ENCODE assay signal across 8 cellular contexts in the genomic region with DNA sequence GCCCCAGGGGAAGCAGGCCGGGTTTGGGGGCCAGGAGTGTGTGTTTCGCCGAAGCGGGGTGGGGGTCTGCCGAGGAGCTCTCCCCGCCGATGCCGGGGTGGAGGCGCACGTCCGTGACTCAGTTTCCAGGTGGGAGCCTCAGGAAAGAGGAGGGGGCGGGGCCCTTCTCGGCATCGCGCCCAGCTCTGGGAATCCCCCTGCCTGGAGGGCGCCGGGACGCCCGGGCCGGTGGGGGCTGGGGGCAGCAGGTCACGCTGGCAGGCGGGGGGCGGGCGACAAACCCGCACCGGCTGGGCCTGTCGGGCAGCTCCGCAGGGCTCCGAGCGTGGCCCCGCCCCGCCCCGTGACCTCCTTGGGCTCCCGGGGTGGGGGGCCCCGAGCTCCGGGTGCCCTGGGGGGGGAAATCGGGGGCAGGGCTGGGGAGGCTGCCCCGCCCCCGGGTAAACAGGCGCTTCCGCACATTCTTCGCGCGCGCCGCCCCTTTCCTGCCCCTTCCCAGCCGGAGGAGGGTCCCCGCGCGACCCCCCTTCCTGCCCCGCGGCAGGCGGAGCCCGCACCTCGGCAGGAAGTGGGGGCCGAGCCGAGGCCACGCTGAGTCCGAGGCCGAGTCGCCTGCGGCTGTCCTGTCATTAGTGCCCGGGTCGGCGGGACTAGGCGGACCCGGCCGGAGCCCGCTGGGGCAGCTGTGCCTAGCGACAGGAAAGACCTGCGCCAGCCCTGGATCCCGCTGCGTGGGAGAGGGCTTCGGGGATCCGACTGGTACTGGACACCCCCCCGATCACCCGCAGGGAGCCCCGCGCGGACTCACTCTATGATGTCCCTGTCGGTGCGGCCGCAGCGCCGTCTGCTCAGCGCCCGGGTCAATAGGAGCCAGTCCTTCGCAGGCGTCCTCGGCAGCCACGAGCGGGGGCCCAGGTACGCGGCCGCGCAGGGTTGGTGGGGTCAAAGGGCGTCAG. TPM values are rescaled to one million over a fixed set of nuclear protein-coding genes. Genes with fewer than 3 reads are reported as not detected.
A peak's percentile ranks its signal among the peaks of the same experiment; 100 is the strongest.
DNase-seq lines count a peak whose midpoint lies in the region; FAIRE-seq and TF ChIP-seq lines count a peak whose summit lies in the region.

No MANE protein-coding gene starts in this region.

- TF ChIP-seq CTCF in fibroblast of the aortic adventitia (IDR thresholded peaks at IDR 0.05; ENCODE audit: insufficient read depth, low read length) (no peak), neural progenitor cell (IDR thresholded peaks at IDR 0.05) (no peak), uterus (IDR thresholded peaks at IDR 0.05) (no peak)

- H3K9ac ChIP-seq in neural progenitor cell = no peak overlapping the region

- no peak overlapping the region for H2AFZ ChIP-seq in neural progenitor cell (replicated peaks)

- H3K4me1 Mint-ChIP-seq in IgD-negative memory B cell = peaks cover 37 to 50% (median 48%) of the 10 kb centered on the region in 3 donors
- peaks cover 15% of the 10 kb centered on the region for H3K4me1 Mint-ChIP-seq in neural progenitor cell

- H3K9me3 ChIP-seq in neural progenitor cell (ENCODE audit: low read depth) (no peaks in the 10 kb centered on the region), uterus (no peaks in the 10 kb centered on the region)

- no peaks in the 10 kb centered on the region for H3K9me3 Mint-ChIP-seq in IgD-negative memory B cell
- no peaks in the 10 kb centered on the region for H3K9me3 Mint-ChIP-seq in neural progenitor cell

- H3K36me3 Mint-ChIP-seq in IgD-negative memory B cell (peaks cover 5% of the 10 kb centered on the region), neural progenitor cell (peaks cover 18% of the 10 kb centered on the region)

- H3K79me2 ChIP-seq in neural progenitor cell (ENCODE audit: low read depth) = no peaks in the 10 kb centered on the region

- H3K27me3 Mint-ChIP-seq in IgD-negative memory B cell (peaks cover 2% of the 10 kb centered on the region), neural progenitor cell (ENCODE audit: insufficient read depth, low read depth) (peaks cover 32% of the 10 kb centered on the region)

- H3K27me3 ChIP-seq in neural progenitor cell = peaks cover 76% of the 10 kb centered on the region
- H3K27me3 ChIP-seq in uterus = no peaks in the 10 kb centered on the region

- H3K27ac Mint-ChIP-seq in IgD-negative memory B cell = peak overlapping the region; percentile 89 to 97 (median 94)
- H3K27ac Mint-ChIP-seq in neural progenitor cell = no peak overlapping the region

- peaks cover 86% of the 10 kb centered on the region for H4K20me1 ChIP-seq in neural progenitor cell (ENCODE audit: low read depth)

- TF ChIP-seq POLR2A in GM12891 (IDR thresholded peaks at IDR 0.05; ENCODE audit: low read depth, low read length) (no peak), uterus (IDR thresholded peaks at IDR 0.05) (no peak)

- intact Hi-C loops in uterus (cut with DNase I; ENCODE audit: low total_unique reads) = no loop called here

- H3F3A ChIP-seq in neural progenitor cell (ENCODE audit: low read depth) = peaks cover 33% of the 10 kb centered on the region

- H3K27ac ChIP-seq in neural progenitor cell = no peak overlapping the region
- H3K27ac ChIP-seq in uterus = peak overlapping the region; percentile 81 to 84

- peak overlapping the region; percentile 97 for H3K4me2 ChIP-seq in neural progenitor cell

- peak overlapping the region; percentile 73 for H3K4me3 ChIP-seq in fibroblast of the aortic adventitia (ENCODE audit: low read depth, low read length)
- peak overlapping the region; percentile 73 for H3K4me3 ChIP-seq in neural progenitor cell
- H3K4me3 ChIP-seq in uterus = peak overlapping the region; percentile 45 to 55

- peak; percentile 74 for DNase-seq in GM12891 (ENCODE audit: insufficient read length, low spot score)
- DNase-seq in activated T-helper 1 cell treated with Interleukin-2 at 50 U/mL for 16 hours (ENCODE audit: low read depth) = peak; percentile 61
- no peak for DNase-seq in fibroblast of the aortic adventitia (ENCODE audit: low read depth)
- peak; percentile 71 for DNase-seq in neural progenitor cell (ENCODE audit: low spot score)
- DNase-seq in uterus = peak; percentile 58 to 65
- DNase-seq in NCI-H524 treated with DMSO at 0.1 percent for 48 hours (lab: John Stamatoyannopoulos, UW) = no peak
- DNase-seq in NCI-H2171 treated with DMSO at 0.1 percent for 48 hours (lab: John Stamatoyannopoulos, UW) = no peak

- FAIRE-seq in GM12891 (lab: Jason Lieb, UNC) = peak; percentile 64

- H3K4me3 Mint-ChIP-seq in IgD-negative memory B cell = peak overlapping the region; percentile 85 to 95 (median 94)
- H3K4me3 Mint-ChIP-seq in neural progenitor cell = peak overlapping the region; percentile 81

- H3K4me1 ChIP-seq in neural progenitor cell (peaks cover 7% of the 10 kb centered on the region), uterus (peaks cover 0 to 15% of the 10 kb centered on the region in 2 donors)

- H3K36me3 ChIP-seq in neural progenitor cell = no peaks in the 10 kb centered on the region
- no peaks in the 10 kb centered on the region for H3K36me3 ChIP-seq in uterus

TF ChIP-seq in GM12891, 5 proteins besides CTCF, POLR2A, EP300 and RAD21:
- TF ChIP-seq PAX5 (IDR thresholded peaks at IDR 0.05; ENCODE audit: insufficient read depth, low read length, severe bottlenecking) (no peak), TAF1 (IDR thresholded peaks at IDR 0.05; ENCODE audit: low read depth, low read length) (no peak), POU2F2 (IDR thresholded peaks at IDR 0.05; ENCODE audit: low read depth, low read length) (no peak), SPI1 (IDR thresholded peaks at IDR 0.05; ENCODE audit: low read depth, low read length) (no peak), POLR2AphosphoS5 (IDR thresholded peaks at IDR 0.05; ENCODE audit: low read depth, low read length) (no peak)

RNA-seq across cellular contexts. Expression of a gene that starts 9.3 kb away (rescaled TPM):
- polyA plus RNA-seq in GM12891 (2012; ENCODE audit: low read depth, missing spikeins) = 11.4 TPM
- 43.8 TPM for polyA plus RNA-seq in IgD-negative memory B cell
- total RNA-seq in fibroblast of the aortic adventitia (ENCODE audit: low replicate concordance) = 29.3 and 64.7 TPM in 2 replicates
- total RNA-seq in neural progenitor cell (ENCODE audit: low replicate concordance) = 8.7 and 13.5 TPM in 2 replicates
- total RNA-seq in uterus = 100 to 1,000 TPM in 1 of 4 donors, 10 to 100 TPM in 3; 48.2 to 137 (median 57.4) TPM

RNA-seq across cellular contexts. Expression of a gene that starts 24.4 kb away (rescaled TPM):
- 21.2 TPM for polyA plus RNA-seq in GM12891 (2012; ENCODE audit: low read depth, missing spikeins)
- polyA plus RNA-seq in IgD-negative memory B cell = 70.9 TPM
- total RNA-seq in fibroblast of the aortic adventitia (ENCODE audit: low replicate concordance) = 22.1 and 34.3 TPM in 2 replicates
- 75.7 and 76.3 TPM in 2 replicates for total RNA-seq in neural progenitor cell (ENCODE audit: low replicate concordance)
- 10 to 100 TPM; 24.8 to 54.1 (median 43.7) TPM for total RNA-seq in uterus

RNA-seq across cellular contexts. Expression of a gene that starts 54.6 kb away (rescaled TPM):
- polyA plus RNA-seq in GM12891 (2012; ENCODE audit: low read depth, missing spikeins) = not detected
- not detected for polyA plus RNA-seq in IgD-negative memory B cell
- total RNA-seq in fibroblast of the aortic adventitia (ENCODE audit: low replicate concordance) (not detected in 2 replicates), neural progenitor cell (ENCODE audit: low replicate concordance) (not detected in 2 replicates), uterus (not detected)

RNA-seq across cellular contexts. Expression of a gene that starts 57.0 kb away (rescaled TPM):
- polyA plus RNA-seq in GM12891 (2012; ENCODE audit: low read depth, missing spikeins) = 58.9 TPM
- polyA plus RNA-seq in IgD-negative memory B cell = 160 TPM
- 47.8 and 114 TPM in 2 replicates for total RNA-seq in fibroblast of the aortic adventitia (ENCODE audit: low replicate concordance)
- 29.7 and 42.0 TPM in 2 replicates for total RNA-seq in neural progenitor cell (ENCODE audit: low replicate concordance)
- total RNA-seq in uterus = 100 to 1,000 TPM in 2 of 4 donors, 10 to 100 TPM in 2; 67.4 to 243 (median 100) TPM

Comparison
In these comparisons a context has a peak if more than half of its experiments do, and no peak if none do; other contexts are left out.
1. DNase-seq: peak in GM12891 (single experiment), activated T-helper 1 cell treated with Interleukin-2 at 50 U/mL for 16 hours (single experiment), neural progenitor cell (single experiment) and uterus (2 of 2); none in fibroblast of the aortic adventitia (single experiment), NCI-H524 treated with DMSO at 0.1 percent for 48 hours (single experiment) and NCI-H2171 treated with DMSO at 0.1 percent for 48 hours (single experiment).
2. Peak in every context shown above with its lines, with median percentiles within 50 percentile points of each other: H3K4me3 ChIP-seq.